ENCODE assay signal across 1 cellular context in the genomic region with DNA sequence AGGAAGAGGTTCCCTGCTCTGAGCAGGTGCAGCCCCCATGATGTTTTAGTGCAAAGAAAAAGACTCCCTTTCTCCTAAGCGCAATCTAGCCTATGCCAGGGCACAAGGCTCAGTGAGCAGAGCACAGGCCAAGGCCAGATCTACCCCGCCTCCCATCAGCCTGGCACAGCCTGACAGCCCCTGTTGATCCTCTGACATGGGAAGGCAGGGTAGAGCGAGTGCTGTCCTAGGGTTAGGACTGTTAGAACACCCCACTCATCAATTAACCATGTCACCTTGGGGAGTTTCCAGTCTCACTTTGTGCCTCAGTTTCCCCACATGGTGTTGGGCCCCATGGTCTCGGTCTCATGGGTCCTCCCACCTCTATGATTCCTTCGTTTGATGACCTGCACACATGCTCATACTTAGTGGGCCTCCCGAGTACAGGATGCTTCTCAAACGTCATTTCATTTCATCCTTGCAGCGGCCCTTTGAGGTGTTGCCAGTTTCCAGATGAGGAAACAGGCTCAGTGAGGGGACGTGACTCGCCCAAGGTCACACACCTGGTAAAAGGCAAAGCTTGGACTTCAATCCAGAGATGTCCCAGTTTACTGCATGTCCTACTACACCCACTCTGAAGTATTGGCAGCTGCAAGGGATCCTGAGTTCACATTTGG.
A peak's percentile ranks its signal among the peaks of the same experiment; 100 is the strongest.
TF ChIP-seq lines count a peak whose summit lies in the region.

No MANE protein-coding gene starts in this region.

TF ChIP-seq in HepG2, 621 proteins besides CTCF, POLR2A, EP300 and RAD21 (continued from another document and continues in another):
- TF ChIP-seq FLYWCH1 (CRISPR knock-in tag; IDR thresholded peaks at IDR 0.05) (peak; percentile 35; the same call in 1 of the 2 replicates), HMG20B (CRISPR knock-in tag; conservative IDR thresholded peaks at IDR 0.05) (no peak), SP5 (CRISPR knock-in tag; IDR thresholded peaks at IDR 0.05; ENCODE audit: borderline replicate concordance, low read depth) (peak; percentile 19; the same call in 1 of the 2 replicates), ASH2L (IDR thresholded peaks at IDR 0.05; ENCODE audit: insufficient read length, low read depth, low read length) (no peak), ZNF614 (CRISPR knock-in tag; IDR thresholded peaks at IDR 0.05; ENCODE audit: borderline replicate concordance) (no peak), SOX5 (CRISPR knock-in tag; IDR thresholded peaks at IDR 0.05; ENCODE audit: borderline replicate concordance) (0 out of 2 replicates have a peak, but pooled peaks have one; percentile 24), FOXO1 (CRISPR knock-in tag; IDR thresholded peaks at IDR 0.05) (peak; percentile 37; the same call in 1 of the 2 replicates), ZNF629 (CRISPR knock-in tag; conservative IDR thresholded peaks at IDR 0.05) (no peak), ZNF777 (CRISPR knock-in tag; IDR thresholded peaks at IDR 0.05) (no peak), ZSCAN31 (CRISPR knock-in tag; IDR thresholded peaks at IDR 0.05; ENCODE audit: low read depth) (no peak; the same call in 1 of the 2 replicates), CREM (IDR thresholded peaks at IDR 0.05) (peak; percentile 58; the same call in 1 of the 2 replicates), CREM (CRISPR knock-in tag; IDR thresholded peaks at IDR 0.05) (no peak), ZNF431 (CRISPR knock-in tag; IDR thresholded peaks at IDR 0.05; ENCODE audit: borderline replicate concordance, low read depth) (0 out of 2 replicates have a peak, but pooled peaks have one; percentile 19), IRX3 (CRISPR knock-in tag; IDR thresholded peaks at IDR 0.05; ENCODE audit: borderline replicate concordance, low read depth) (no peak), ZNF207 (IDR thresholded peaks at IDR 0.05; ENCODE audit: borderline replicate concordance) (no peak)
- TF ChIP-seq, protein P1, sequence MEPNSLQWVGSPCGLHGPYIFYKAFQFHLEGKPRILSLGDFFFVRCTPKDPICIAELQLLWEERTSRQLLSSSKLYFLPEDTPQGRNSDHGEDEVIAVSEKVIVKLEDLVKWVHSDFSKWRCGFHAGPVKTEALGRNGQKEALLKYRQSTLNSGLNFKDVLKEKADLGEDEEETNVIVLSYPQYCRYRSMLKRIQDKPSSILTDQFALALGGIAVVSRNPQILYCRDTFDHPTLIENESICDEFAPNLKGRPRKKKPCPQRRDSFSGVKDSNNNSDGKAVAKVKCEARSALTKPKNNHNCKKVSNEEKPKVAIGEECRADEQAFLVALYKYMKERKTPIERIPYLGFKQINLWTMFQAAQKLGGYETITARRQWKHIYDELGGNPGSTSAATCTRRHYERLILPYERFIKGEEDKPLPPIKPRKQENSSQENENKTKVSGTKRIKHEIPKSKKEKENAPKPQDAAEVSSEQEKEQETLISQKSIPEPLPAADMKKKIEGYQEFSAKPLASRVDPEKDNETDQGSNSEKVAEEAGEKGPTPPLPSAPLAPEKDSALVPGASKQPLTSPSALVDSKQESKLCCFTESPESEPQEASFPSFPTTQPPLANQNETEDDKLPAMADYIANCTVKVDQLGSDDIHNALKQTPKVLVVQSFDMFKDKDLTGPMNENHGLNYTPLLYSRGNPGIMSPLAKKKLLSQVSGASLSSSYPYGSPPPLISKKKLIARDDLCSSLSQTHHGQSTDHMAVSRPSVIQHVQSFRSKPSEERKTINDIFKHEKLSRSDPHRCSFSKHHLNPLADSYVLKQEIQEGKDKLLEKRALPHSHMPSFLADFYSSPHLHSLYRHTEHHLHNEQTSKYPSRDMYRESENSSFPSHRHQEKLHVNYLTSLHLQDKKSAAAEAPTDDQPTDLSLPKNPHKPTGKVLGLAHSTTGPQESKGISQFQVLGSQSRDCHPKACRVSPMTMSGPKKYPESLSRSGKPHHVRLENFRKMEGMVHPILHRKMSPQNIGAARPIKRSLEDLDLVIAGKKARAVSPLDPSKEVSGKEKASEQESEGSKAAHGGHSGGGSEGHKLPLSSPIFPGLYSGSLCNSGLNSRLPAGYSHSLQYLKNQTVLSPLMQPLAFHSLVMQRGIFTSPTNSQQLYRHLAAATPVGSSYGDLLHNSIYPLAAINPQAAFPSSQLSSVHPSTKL (CRISPR knock-in tag; IDR thresholded peaks at IDR 0.05) = peak; percentile 68; the same call in 1 of the 2 replicates
- TF ChIP-seq, protein P2, sequence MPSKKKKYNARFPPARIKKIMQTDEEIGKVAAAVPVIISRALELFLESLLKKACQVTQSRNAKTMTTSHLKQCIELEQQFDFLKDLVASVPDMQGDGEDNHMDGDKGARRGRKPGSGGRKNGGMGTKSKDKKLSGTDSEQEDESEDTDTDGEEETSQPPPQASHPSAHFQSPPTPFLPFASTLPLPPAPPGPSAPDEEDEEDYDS (CRISPR knock-in tag; IDR thresholded peaks at IDR 0.05) = no peak
- TF ChIP-seq, protein P3, sequence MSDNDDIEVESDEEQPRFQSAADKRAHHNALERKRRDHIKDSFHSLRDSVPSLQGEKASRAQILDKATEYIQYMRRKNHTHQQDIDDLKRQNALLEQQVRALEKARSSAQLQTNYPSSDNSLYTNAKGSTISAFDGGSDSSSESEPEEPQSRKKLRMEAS (IDR thresholded peaks at IDR 0.05) = 0 out of 2 replicates have a peak, but pooled peaks have one; percentile 52
- TF ChIP-seq, protein P4, sequence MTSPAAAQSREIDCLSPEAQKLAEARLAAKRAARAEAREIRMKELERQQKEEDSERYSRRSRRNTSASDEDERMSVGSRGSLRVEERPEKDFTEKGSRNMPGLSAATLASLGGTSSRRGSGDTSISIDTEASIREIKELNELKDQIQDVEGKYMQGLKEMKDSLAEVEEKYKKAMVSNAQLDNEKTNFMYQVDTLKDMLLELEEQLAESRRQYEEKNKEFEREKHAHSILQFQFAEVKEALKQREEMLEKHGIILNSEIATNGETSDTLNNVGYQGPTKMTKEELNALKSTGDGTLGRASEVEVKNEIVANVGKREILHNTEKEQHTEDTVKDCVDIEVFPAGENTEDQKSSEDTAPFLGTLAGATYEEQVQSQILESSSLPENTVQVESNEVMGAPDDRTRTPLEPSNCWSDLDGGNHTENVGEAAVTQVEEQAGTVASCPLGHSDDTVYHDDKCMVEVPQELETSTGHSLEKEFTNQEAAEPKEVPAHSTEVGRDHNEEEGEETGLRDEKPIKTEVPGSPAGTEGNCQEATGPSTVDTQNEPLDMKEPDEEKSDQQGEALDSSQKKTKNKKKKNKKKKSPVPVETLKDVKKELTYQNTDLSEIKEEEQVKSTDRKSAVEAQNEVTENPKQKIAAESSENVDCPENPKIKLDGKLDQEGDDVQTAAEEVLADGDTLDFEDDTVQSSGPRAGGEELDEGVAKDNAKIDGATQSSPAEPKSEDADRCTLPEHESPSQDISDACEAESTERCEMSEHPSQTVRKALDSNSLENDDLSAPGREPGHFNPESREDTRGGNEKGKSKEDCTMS (CRISPR knock-in tag; conservative IDR thresholded peaks at IDR 0.05) = no peak
- TF ChIP-seq, protein P5, sequence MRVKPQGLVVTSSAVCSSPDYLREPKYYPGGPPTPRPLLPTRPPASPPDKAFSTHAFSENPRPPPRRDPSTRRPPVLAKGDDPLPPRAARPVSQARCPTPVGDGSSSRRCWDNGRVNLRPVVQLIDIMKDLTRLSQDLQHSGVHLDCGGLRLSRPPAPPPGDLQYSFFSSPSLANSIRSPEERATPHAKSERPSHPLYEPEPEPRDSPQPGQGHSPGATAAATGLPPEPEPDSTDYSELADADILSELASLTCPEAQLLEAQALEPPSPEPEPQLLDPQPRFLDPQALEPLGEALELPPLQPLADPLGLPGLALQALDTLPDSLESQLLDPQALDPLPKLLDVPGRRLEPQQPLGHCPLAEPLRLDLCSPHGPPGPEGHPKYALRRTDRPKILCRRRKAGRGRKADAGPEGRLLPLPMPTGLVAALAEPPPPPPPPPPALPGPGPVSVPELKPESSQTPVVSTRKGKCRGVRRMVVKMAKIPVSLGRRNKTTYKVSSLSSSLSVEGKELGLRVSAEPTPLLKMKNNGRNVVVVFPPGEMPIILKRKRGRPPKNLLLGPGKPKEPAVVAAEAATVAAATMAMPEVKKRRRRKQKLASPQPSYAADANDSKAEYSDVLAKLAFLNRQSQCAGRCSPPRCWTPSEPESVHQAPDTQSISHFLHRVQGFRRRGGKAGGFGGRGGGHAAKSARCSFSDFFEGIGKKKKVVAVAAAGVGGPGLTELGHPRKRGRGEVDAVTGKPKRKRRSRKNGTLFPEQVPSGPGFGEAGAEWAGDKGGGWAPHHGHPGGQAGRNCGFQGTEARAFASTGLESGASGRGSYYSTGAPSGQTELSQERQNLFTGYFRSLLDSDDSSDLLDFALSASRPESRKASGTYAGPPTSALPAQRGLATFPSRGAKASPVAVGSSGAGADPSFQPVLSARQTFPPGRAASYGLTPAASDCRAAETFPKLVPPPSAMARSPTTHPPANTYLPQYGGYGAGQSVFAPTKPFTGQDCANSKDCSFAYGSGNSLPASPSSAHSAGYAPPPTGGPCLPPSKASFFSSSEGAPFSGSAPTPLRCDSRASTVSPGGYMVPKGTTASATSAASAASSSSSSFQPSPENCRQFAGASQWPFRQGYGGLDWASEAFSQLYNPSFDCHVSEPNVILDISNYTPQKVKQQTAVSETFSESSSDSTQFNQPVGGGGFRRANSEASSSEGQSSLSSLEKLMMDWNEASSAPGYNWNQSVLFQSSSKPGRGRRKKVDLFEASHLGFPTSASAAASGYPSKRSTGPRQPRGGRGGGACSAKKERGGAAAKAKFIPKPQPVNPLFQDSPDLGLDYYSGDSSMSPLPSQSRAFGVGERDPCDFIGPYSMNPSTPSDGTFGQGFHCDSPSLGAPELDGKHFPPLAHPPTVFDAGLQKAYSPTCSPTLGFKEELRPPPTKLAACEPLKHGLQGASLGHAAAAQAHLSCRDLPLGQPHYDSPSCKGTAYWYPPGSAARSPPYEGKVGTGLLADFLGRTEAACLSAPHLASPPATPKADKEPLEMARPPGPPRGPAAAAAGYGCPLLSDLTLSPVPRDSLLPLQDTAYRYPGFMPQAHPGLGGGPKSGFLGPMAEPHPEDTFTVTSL (CRISPR knock-in tag; IDR thresholded peaks at IDR 0.05; ENCODE audit: borderline replicate concordance) = peak; percentile 75; the same call in 1 of the 2 replicates
- TF ChIP-seq, protein P6, sequence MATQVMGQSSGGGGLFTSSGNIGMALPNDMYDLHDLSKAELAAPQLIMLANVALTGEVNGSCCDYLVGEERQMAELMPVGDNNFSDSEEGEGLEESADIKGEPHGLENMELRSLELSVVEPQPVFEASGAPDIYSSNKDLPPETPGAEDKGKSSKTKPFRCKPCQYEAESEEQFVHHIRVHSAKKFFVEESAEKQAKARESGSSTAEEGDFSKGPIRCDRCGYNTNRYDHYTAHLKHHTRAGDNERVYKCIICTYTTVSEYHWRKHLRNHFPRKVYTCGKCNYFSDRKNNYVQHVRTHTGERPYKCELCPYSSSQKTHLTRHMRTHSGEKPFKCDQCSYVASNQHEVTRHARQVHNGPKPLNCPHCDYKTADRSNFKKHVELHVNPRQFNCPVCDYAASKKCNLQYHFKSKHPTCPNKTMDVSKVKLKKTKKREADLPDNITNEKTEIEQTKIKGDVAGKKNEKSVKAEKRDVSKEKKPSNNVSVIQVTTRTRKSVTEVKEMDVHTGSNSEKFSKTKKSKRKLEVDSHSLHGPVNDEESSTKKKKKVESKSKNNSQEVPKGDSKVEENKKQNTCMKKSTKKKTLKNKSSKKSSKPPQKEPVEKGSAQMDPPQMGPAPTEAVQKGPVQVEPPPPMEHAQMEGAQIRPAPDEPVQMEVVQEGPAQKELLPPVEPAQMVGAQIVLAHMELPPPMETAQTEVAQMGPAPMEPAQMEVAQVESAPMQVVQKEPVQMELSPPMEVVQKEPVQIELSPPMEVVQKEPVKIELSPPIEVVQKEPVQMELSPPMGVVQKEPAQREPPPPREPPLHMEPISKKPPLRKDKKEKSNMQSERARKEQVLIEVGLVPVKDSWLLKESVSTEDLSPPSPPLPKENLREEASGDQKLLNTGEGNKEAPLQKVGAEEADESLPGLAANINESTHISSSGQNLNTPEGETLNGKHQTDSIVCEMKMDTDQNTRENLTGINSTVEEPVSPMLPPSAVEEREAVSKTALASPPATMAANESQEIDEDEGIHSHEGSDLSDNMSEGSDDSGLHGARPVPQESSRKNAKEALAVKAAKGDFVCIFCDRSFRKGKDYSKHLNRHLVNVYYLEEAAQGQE (IDR thresholded peaks at IDR 0.05; ENCODE audit: borderline replicate concordance in 1 of 2, low read depth in 1 of 2, low read length in 2 of 2) = no peak
- TF ChIP-seq, protein P7, sequence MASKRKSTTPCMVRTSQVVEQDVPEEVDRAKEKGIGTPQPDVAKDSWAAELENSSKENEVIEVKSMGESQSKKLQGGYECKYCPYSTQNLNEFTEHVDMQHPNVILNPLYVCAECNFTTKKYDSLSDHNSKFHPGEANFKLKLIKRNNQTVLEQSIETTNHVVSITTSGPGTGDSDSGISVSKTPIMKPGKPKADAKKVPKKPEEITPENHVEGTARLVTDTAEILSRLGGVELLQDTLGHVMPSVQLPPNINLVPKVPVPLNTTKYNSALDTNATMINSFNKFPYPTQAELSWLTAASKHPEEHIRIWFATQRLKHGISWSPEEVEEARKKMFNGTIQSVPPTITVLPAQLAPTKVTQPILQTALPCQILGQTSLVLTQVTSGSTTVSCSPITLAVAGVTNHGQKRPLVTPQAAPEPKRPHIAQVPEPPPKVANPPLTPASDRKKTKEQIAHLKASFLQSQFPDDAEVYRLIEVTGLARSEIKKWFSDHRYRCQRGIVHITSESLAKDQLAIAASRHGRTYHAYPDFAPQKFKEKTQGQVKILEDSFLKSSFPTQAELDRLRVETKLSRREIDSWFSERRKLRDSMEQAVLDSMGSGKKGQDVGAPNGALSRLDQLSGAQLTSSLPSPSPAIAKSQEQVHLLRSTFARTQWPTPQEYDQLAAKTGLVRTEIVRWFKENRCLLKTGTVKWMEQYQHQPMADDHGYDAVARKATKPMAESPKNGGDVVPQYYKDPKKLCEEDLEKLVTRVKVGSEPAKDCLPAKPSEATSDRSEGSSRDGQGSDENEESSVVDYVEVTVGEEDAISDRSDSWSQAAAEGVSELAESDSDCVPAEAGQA (IDR thresholded peaks at IDR 0.05; ENCODE audit: low read depth) = no peak
- TF ChIP-seq, protein P7 (CRISPR knock-in tag; IDR thresholded peaks at IDR 0.05; ENCODE audit: borderline replicate concordance) = no peak
- TF ChIP-seq, protein P8, sequence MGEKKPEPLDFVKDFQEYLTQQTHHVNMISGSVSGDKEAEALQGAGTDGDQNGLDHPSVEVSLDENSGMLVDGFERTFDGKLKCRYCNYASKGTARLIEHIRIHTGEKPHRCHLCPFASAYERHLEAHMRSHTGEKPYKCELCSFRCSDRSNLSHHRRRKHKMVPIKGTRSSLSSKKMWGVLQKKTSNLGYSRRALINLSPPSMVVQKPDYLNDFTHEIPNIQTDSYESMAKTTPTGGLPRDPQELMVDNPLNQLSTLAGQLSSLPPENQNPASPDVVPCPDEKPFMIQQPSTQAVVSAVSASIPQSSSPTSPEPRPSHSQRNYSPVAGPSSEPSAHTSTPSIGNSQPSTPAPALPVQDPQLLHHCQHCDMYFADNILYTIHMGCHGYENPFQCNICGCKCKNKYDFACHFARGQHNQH (CRISPR knock-in tag; IDR thresholded peaks at IDR 0.05) = 0 out of 2 replicates have a peak, but pooled peaks have one; percentile 38
